25 cellular contexts compared by ENCODE assay signal in genomic region chr4:181645489-181645888, GRCh38.
"Had no signal": no experiment of that assay in that cellular context is flagged by ENCODE, and none has a peak within 500 bp of the region (broad histone marks: within the 10 kb centered on the region; RNA-seq: fewer than 3 reads in every experiment).

No MANE protein-coding gene starts in this region.

- H3K4me1 ChIP-seq: gastrocnemius medialis, left lung, pancreas, right lobe of liver, suprapubic skin, transverse colon, vagina had no signal

- ATAC-seq: esophagus mucosa; gastrocnemius medialis; left lung; mucosa of descending colon; natural killer cell treated with Interleukin-12 subunit alpha and Interleukin-12 subunit beta and Interleukin-15 and Interleukin-18, amount 100 ng/mL, for 72 hours; pancreas; right lobe of liver; stimulated activated naive CD8-positive, alpha-beta T cell treated with anti-CD3 and anti-CD28 coated beads, Interleukin-15, amount 100 ng/mL, for 72 hours had no signal

- H3K36me3 ChIP-seq: gastrocnemius medialis, left lung, neutrophil, pancreas, right lobe of liver, suprapubic skin, transverse colon, vagina had no signal

- H3K9me3 ChIP-seq: gastrocnemius medialis, neutrophil, pancreas, right lobe of liver, suprapubic skin, transverse colon, vagina had no signal

- H3K27me3 ChIP-seq: gastrocnemius medialis, left lung, neutrophil, pancreas, right lobe of liver, suprapubic skin, transverse colon, vagina had no signal

- DNase-seq: effector CD8-positive, alpha-beta T cell; endodermal cell; foreskin fibroblast; gastrocnemius medialis; head of caudate nucleus; kidney; left lung; mesenchymal stem cell; mucosa of descending colon; naive B cell; pancreas; right lobe of liver; small intestine; stimulated activated CD4-positive, alpha-beta T cell treated with anti-CD3 and anti-CD28 coated beads, Interleukin-15, amount 100 ng/mL, for 24 hours; stimulated activated CD4-positive, alpha-beta T cell treated with anti-CD3 and anti-CD28 coated beads, Interleukin-4, amount 100 ng/mL, for 1 hour; stimulated activated CD8-positive, alpha-beta memory T cell treated with anti-CD3 and anti-CD28 coated beads, Interleukin-4, amount 100 ng/mL, for 48 hours; stimulated activated naive CD4-positive, alpha-beta T cell; stimulated activated naive CD8-positive, alpha-beta T cell treated with anti-CD3 and anti-CD28 coated beads, Interleukin-15, amount 100 ng/mL, for 72 hours; transverse colon had no signal

- H3K4me3 ChIP-seq: gastrocnemius medialis, left lung, mucosa of descending colon, pancreas, right lobe of liver, suprapubic skin, transverse colon, vagina had no signal

- H3K27ac ChIP-seq: epithelial cell of prostate, gastrocnemius medialis, left lung, neutrophil, pancreas, right lobe of liver, suprapubic skin, transverse colon, vagina had no signal
